13 cellular contexts compared by ENCODE assay signal in the genomic region with DNA sequence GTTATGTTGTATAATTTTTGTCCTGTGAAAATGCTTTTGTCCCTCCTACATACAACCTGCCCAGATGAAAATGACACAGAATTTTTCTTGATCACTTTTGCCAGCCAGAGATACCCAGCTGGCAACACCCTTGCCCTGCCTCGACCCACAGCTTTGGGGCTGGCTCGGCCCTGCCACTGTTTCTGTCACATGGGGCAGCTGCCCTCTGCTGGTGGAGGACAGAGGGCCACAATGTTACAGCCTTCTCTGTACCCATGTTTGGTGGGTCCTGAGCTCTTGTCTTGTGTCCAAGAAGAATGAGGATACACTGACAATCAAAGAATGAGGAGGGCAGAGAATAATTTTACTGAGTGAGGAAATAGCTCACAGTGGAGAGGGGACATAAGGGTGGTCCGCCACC. TPM values are rescaled to one million over a fixed set of nuclear protein-coding genes. Genes with fewer than 3 reads are reported as not detected.
DNase-seq lines count a peak whose midpoint lies in the region; ATAC-seq and TF ChIP-seq lines count a peak whose summit lies in the region.
"Had no signal": no experiment of that assay in that cellular context is flagged by ENCODE, and none has a peak within 500 bp of the region (broad histone marks: within the 10 kb centered on the region; RNA-seq: fewer than 3 reads in every experiment).

No MANE protein-coding gene starts in this region.

- no peaks in the 10 kb centered on the region for H3K9me3 Mint-ChIP-seq in neural progenitor cell
- H3K9me3 Mint-ChIP-seq: brain had no signal

- H3K27ac ChIP-seq in KMS-11: no peak overlapping the region
- no peak overlapping the region for H3K27ac ChIP-seq in brain microvascular endothelial cell
- H3K27ac ChIP-seq in neural progenitor cell: no peak overlapping the region

- no peaks in the 10 kb centered on the region for H3K79me2 ChIP-seq in KMS-11 (ENCODE audit: insufficient read depth, low read depth)
- no peaks in the 10 kb centered on the region for H3K79me2 ChIP-seq in neural progenitor cell (ENCODE audit: low read depth)

- DNase-seq in DMS 273 (lab: John Stamatoyannopoulos, UW; ENCODE audit: unreplicated experiment) (peak; percentile 9), DMS 273 treated with DMSO at 0.1 percent for 48 hours (lab: John Stamatoyannopoulos, UW) (no peak), brain microvascular endothelial cell (no peak), neural progenitor cell (ENCODE audit: low spot score) (peak; percentile 49)
- DNase-seq: 8988T, NCI-H446 had no signal

- no peaks in the 10 kb centered on the region for H3K4me1 Mint-ChIP-seq in neural progenitor cell
- H3K4me1 Mint-ChIP-seq: brain, immature natural killer cell had no signal

- H3F3A ChIP-seq in neural progenitor cell (ENCODE audit: low read depth): no peaks in the 10 kb centered on the region

- H3K27me3 ChIP-seq in KMS-11 (ENCODE audit: insufficient read depth, low read depth) (no peaks in the 10 kb centered on the region), brain microvascular endothelial cell (replicated peaks) (no peaks in the 10 kb centered on the region), neural progenitor cell (no peaks in the 10 kb centered on the region)

- H3K9me3 ChIP-seq in neural progenitor cell (ENCODE audit: low read depth): no peaks in the 10 kb centered on the region

- peak; percentile 57 for TF ChIP-seq CTCF in KMS-11 (conservative IDR thresholded peaks at IDR 0.05; ENCODE audit: low read depth, low read length)
- peak; percentile 46 for TF ChIP-seq CTCF in brain microvascular endothelial cell (IDR thresholded peaks at IDR 0.05; ENCODE audit: low read depth, low read length, missing control alignments)
- TF ChIP-seq CTCF in neural progenitor cell (IDR thresholded peaks at IDR 0.05): peak; percentile 57

- H3K36me3 Mint-ChIP-seq in neural progenitor cell: no peaks in the 10 kb centered on the region
- H3K36me3 Mint-ChIP-seq: brain, immature natural killer cell had no signal

- no peak overlapping the region for H3K4me2 ChIP-seq in KMS-11
- H3K4me2 ChIP-seq in neural progenitor cell: no peak overlapping the region

- ATAC-seq in HG03280 (IDR thresholded peaks at IDR 0.05; ENCODE audit: unreplicated experiment) (no peak), HG02678 (IDR thresholded peaks at IDR 0.05; ENCODE audit: unreplicated experiment) (no peak), HG02623 (IDR thresholded peaks at IDR 0.05; ENCODE audit: unreplicated experiment) (no peak)

- H3K27ac Mint-ChIP-seq in neural progenitor cell: no peak overlapping the region
- H3K27ac Mint-ChIP-seq: brain, immature natural killer cell had no signal

- no peaks in the 10 kb centered on the region for H3K4me1 ChIP-seq in KMS-11 (ENCODE audit: low read depth, poor library complexity, severe bottlenecking)
- H3K4me1 ChIP-seq in neural progenitor cell: no peaks in the 10 kb centered on the region

- in situ Hi-C loops in brain microvascular endothelial cell (cut with HindIII; ENCODE audit: low pct_ligation_motif_present, low sequenced_read_pairs): no loop called here

- H3K9ac ChIP-seq in KMS-11 (no peak overlapping the region), neural progenitor cell (no peak overlapping the region)

- no peak overlapping the region for H3K4me3 Mint-ChIP-seq in neural progenitor cell
- H3K4me3 Mint-ChIP-seq: brain, immature natural killer cell had no signal

- no peaks in the 10 kb centered on the region for H3K27me3 Mint-ChIP-seq in neural progenitor cell (ENCODE audit: insufficient read depth, low read depth)

- H3K4me3 ChIP-seq in KMS-11 (IDR thresholded peaks at IDR 0.05; ENCODE audit: insufficient read depth, low read depth, low read length): no peak overlapping the region
- no peak overlapping the region for H3K4me3 ChIP-seq in brain microvascular endothelial cell (ENCODE audit: low read depth, low read length)
- H3K4me3 ChIP-seq in neural progenitor cell: no peak overlapping the region

- no peaks in the 10 kb centered on the region for H4K20me1 ChIP-seq in KMS-11 (ENCODE audit: insufficient read depth)
- no peaks in the 10 kb centered on the region for H4K20me1 ChIP-seq in neural progenitor cell (ENCODE audit: low read depth)

- H3K36me3 ChIP-seq in KMS-11 (ENCODE audit: insufficient read depth) (no peaks in the 10 kb centered on the region), brain microvascular endothelial cell (replicated peaks) (no peaks in the 10 kb centered on the region), neural progenitor cell (no peaks in the 10 kb centered on the region)

- H2AFZ ChIP-seq in KMS-11 (ENCODE audit: low read depth) (no peak overlapping the region), neural progenitor cell (replicated peaks) (no peak overlapping the region)

RNA-seq across cellular contexts. Expression of a gene that starts 31.1 kb away (rescaled TPM):
- not detected in 2 replicates for total RNA-seq in neural progenitor cell (ENCODE audit: low replicate concordance)
- total RNA-seq: temporal lobe had no signal

Comparison
In these comparisons a context has a peak if more than half of its experiments do, and no peak if none do; other contexts are left out.
1. DNase-seq: peak in DMS 273 (single experiment) and neural progenitor cell (single experiment); none in DMS 273 treated with DMSO at 0.1 percent for 48 hours (single experiment) and brain microvascular endothelial cell (single experiment).
2. Peak in every context shown above with its lines, with median percentiles within 50 percentile points of each other: CTCF ChIP-seq.